In genomic region chr13:42177189-42177588, GRCh38 we compare ENCODE assay signal across 8 cellular contexts.
"Had no signal": no experiment of that assay in that cellular context is flagged by ENCODE, and none has a peak within 500 bp of the region (broad histone marks: within the 10 kb centered on the region; RNA-seq: fewer than 3 reads in every experiment).

No MANE protein-coding gene starts in this region.

- H3K4me3 Mint-ChIP-seq: GM23338, H9 had no signal

- H3K4me2 ChIP-seq: GM23338 had no signal

- H2AFZ ChIP-seq: GM23338 had no signal

- DNase-seq: H9, HCEC 1CT, IMR-90, KBM-7 had no signal

- H3K9me3 Mint-ChIP-seq: GM23338, H9 had no signal

- FAIRE-seq: H1, H54, HTR-8/SVneo had no signal

- H3K4me3 ChIP-seq: GM23338 had no signal

- ATAC-seq: GM23338 had no signal
